ENCODE assay signal across 33 cellular contexts in genomic region chr7:45212606-45213005, GRCh38. TPM values are rescaled to one million over a fixed set of nuclear protein-coding genes. Genes with fewer than 3 reads are reported as not detected.
"Had no signal": no experiment of that assay in that cellular context is flagged by ENCODE, and none has a peak within 500 bp of the region (broad histone marks: within the 10 kb centered on the region; RNA-seq: fewer than 3 reads in every experiment).

No MANE protein-coding gene starts in this region.

- H3K4me3 Mint-ChIP-seq: activated B cell treated with CpG ODN at 0.5 μM for 24 hours; activated CD8-positive, alpha-beta T cell treated with anti-CD3 and anti-CD28 coated beads for 36 hours; activated naive CD8-positive, alpha-beta T cell; activated T-cell treated with anti-CD3 and anti-CD28 coated beads, Interleukin-2, amount 50 U/mL, for 4 hours; activated T-helper 17 cell treated with anti-CD3 and anti-CD28 coated beads, Interleukin-2, amount 50 U/mL, for 72 hours; central memory CD8-positive, alpha-beta T cell; effector memory CD8-positive, alpha-beta T cell; T-helper 17 cell; T-helper 2 cell treated with Interferon-gamma antibody and Interleukin-4, amounts not matched to agents 5 μg/mL and 100 μg/mL, for 36 hours had no signal

- H3K36me3 Mint-ChIP-seq: activated naive CD8-positive, alpha-beta T cell had no signal

- H3K4me3 ChIP-seq: coronary artery, esophagus muscularis mucosa, gastrocnemius medialis had no signal

- ATAC-seq: activated CD4-positive, CD25-positive, alpha-beta regulatory T cell treated with anti-CD3 and anti-CD28 coated beads, Interleukin-2, amount 50 U/mL, for 24 hours; activated CD8-positive, alpha-beta T cell treated with anti-CD3 and anti-CD28 coated beads for 36 hours; activated T-cell treated with anti-CD3 and anti-CD28 coated beads, Interleukin-2, amount 50 U/mL, for 4 hours; activated T-helper 17 cell treated with anti-CD3 and anti-CD28 coated beads, Interleukin-2, amount 50 U/mL, for 72 hours; effector memory CD8-positive, alpha-beta T cell; foreskin keratinocyte; gastrocnemius medialis; T-helper 17 cell had no signal

- H3K36me3 ChIP-seq: brain microvascular endothelial cell, esophagus muscularis mucosa, gastrocnemius medialis, WERI-Rb-1 had no signal

- H3K27ac Mint-ChIP-seq: activated B cell treated with CpG ODN at 0.5 μM for 24 hours; activated CD8-positive, alpha-beta T cell treated with anti-CD3 and anti-CD28 coated beads for 36 hours; activated naive CD8-positive, alpha-beta T cell; activated T-helper 17 cell treated with anti-CD3 and anti-CD28 coated beads, Interleukin-2, amount 50 U/mL, for 72 hours; effector memory CD8-positive, alpha-beta T cell; T-helper 17 cell; T-helper 2 cell treated with Interferon-gamma antibody and Interleukin-4, amounts not matched to agents 5 μg/mL and 100 μg/mL, for 36 hours had no signal

- H3K27ac ChIP-seq: brain microvascular endothelial cell, coronary artery, foreskin keratinocyte, WERI-Rb-1 had no signal

- H3K27me3 ChIP-seq: gastrocnemius medialis had no signal

- H3K4me1 Mint-ChIP-seq: activated B cell treated with CpG ODN at 0.5 μM for 24 hours; activated T-helper 17 cell treated with anti-CD3 and anti-CD28 coated beads, Interleukin-2, amount 50 U/mL, for 72 hours; central memory CD8-positive, alpha-beta T cell had no signal

- DNase-seq: activated B cell treated with CpG ODN at 0.5 μM for 24 hours; activated CD4-positive, alpha-beta T cell treated with anti-CD3 and anti-CD28 coated beads for 48 hours; activated CD4-positive, alpha-beta T cell treated with anti-CD3 and anti-CD28 coated beads, Interleukin-2, amount 50 U/mL, for 1 hour; activated CD4-positive, alpha-beta T cell treated with anti-CD3 and anti-CD28 coated beads, Interleukin-2, amount 50 U/mL, for 48 hours; activated CD8-positive, alpha-beta memory T cell treated with anti-CD3 and anti-CD28 coated beads for 24 hours; activated CD8-positive, alpha-beta T cell treated with anti-CD3 and anti-CD28 coated beads for 36 hours; activated effector memory CD4-positive, alpha-beta T cell treated with Interleukin-2 at 50 U/mL for 16 hours; activated gamma-delta T cell treated with Interleukin-2 at 50 U/mL for 16 hours; activated naive CD4-positive, alpha-beta T cell treated with anti-CD3 and anti-CD28 coated beads, Interleukin-2, amount 50 U/mL, for 16 hours; activated naive CD4-positive, alpha-beta T cell treated with Interleukin-2 at 50 U/mL for 16 hours; activated T-cell treated with anti-CD3 and anti-CD28 coated beads, Interleukin-2, amount 50 U/mL, for 4 hours; amniotic stem cell; anterior cingulate cortex; brain microvascular endothelial cell; dermis blood vessel endothelial cell; effector CD4-positive, alpha-beta T cell; effector memory CD8-positive, alpha-beta T cell; erythroblast; foreskin keratinocyte; gastrocnemius medialis; T-helper 1 cell; T-helper 17 cell; T1000; WERI-Rb-1 had no signal

- H3K9me3 ChIP-seq: esophagus muscularis mucosa, gastrocnemius medialis had no signal

- H3K4me1 ChIP-seq: foreskin keratinocyte, gastrocnemius medialis had no signal

- H3K9me3 Mint-ChIP-seq: activated B cell treated with CpG ODN at 0.5 μM for 24 hours; activated CD8-positive, alpha-beta T cell treated with anti-CD3 and anti-CD28 coated beads for 36 hours; activated T-cell treated with anti-CD3 and anti-CD28 coated beads, Interleukin-2, amount 50 U/mL, for 4 hours; activated T-helper 17 cell treated with anti-CD3 and anti-CD28 coated beads, Interleukin-2, amount 50 U/mL, for 72 hours; central memory CD8-positive, alpha-beta T cell; effector memory CD8-positive, alpha-beta T cell; T-helper 2 cell treated with Interferon-gamma antibody and Interleukin-4, amounts not matched to agents 5 μg/mL and 100 μg/mL, for 36 hours had no signal

RNA-seq across cellular contexts. Expression of gene RAMP3, which starts 55.0 kb away (rescaled TPM):
- total RNA-seq: activated B cell treated with CpG ODN at 0.5 μM for 24 hours; activated CD8-positive, alpha-beta T cell treated with anti-CD3 and anti-CD28 coated beads for 36 hours; activated T-cell treated with anti-CD3 and anti-CD28 coated beads, Interleukin-2, amount 50 U/mL, for 4 hours; activated T-helper 17 cell treated with anti-CD3 and anti-CD28 coated beads, Interleukin-2, amount 50 U/mL, for 72 hours; astrocyte; bronchial epithelial cell; foreskin keratinocyte had no signal
- polyA plus RNA-seq: foreskin keratinocyte had no signal
